22 cellular contexts compared by ENCODE assay signal in genomic region chr15:38878946-38879345, GRCh38.
DNase-seq lines count a peak whose midpoint lies in the region; ATAC-seq and TF ChIP-seq lines count a peak whose summit lies in the region.
"Had no signal": no experiment of that assay in that cellular context is flagged by ENCODE, and none has a peak within 500 bp of the region (broad histone marks: within the 10 kb centered on the region; RNA-seq: fewer than 3 reads in every experiment).

No MANE protein-coding gene starts in this region.

- dilution Hi-C loops in IMR-90 (cut with HindIII; ENCODE audit: low sequenced_read_pairs, unreplicated experiment), result no loop called here

- CTCF ChIA-PET in IMR-90 (lab: Yijun Ruan, JAX), result interaction anchor here (0.6 kb wide), 2 partner anchors 101 to 996 kb away, joined by 3 read pairs; no protein-coding TSS in a partner anchor
- CTCF ChIA-PET in GM10248 (lab: Yijun Ruan, JAX), result no interaction called here
- CTCF ChIA-PET in Calu3 (lab: Charles Lee), result no interaction called here

- peak overlapping the region; percentile 89 for H3K4ac ChIP-seq in IMR-90 (ENCODE audit: low read depth, low read length)

- peak overlapping the region; percentile 93 for H4K5ac ChIP-seq in IMR-90 (ENCODE audit: low read depth, low read length)

- H3K36me3 Mint-ChIP-seq in nephron (ENCODE audit: low read depth) (no peaks in the 10 kb centered on the region), Calu3 (ENCODE audit: insufficient read depth, unreplicated experiment) (no peaks in the 10 kb centered on the region)
- no peaks in the 10 kb centered on the region for H3K36me3 Mint-ChIP-seq in activated naive CD4-positive, alpha-beta T cell treated with anti-CD3 and anti-CD28 coated beads, Interleukin-2, amount 50 U/mL, for 72 hours
- H3K36me3 Mint-ChIP-seq: activated naive CD8-positive, alpha-beta T cell; brain; CD14-positive monocyte had no signal

- H3K27me3 ChIP-seq in IMR-90 (ENCODE audit: control insufficient read depth, insufficient read depth, low read length), result no peaks in the 10 kb centered on the region
- H3K27me3 ChIP-seq: gastrocnemius medialis, neutrophil, right atrium auricular region, SJSA1 had no signal

- H3K27ac ChIP-seq in IMR-90 (ENCODE audit: insufficient read depth, low read length), result peak overlapping the region; percentile 43; the same call in 1 of the 2 replicates
- peak overlapping the region; percentile 53 for H3K27ac ChIP-seq in VCaP
- H3K27ac ChIP-seq: neutrophil, SJSA1 had no signal

- no peak overlapping the region for H3K56ac ChIP-seq in IMR-90 (ENCODE audit: extremely low read depth, insufficient read depth, low read length)

- no peak overlapping the region for H3K4me2 ChIP-seq in IMR-90 (ENCODE audit: low read depth, low read length)
- H3K4me2 ChIP-seq: GM23338 had no signal

- TF ChIP-seq POLR2A in IMR-90 (IDR thresholded peaks at IDR 0.05; ENCODE audit: low read depth, low read length), result no peak

- peaks cover 40% of the 10 kb centered on the region for H3K4me1 Mint-ChIP-seq in nephron
- peaks cover 5% of the 10 kb centered on the region for H3K4me1 Mint-ChIP-seq in Calu3 (ENCODE audit: low read depth, unreplicated experiment)
- H3K4me1 Mint-ChIP-seq: CD14-positive monocyte, GM23338 had no signal

- peaks cover 0 to 4% of the 10 kb centered on the region in 2 experiments; a peak in 1 of 4 replicates for H3K79me1 ChIP-seq in IMR-90 (ENCODE audit: low read depth in 1 of 2, low read length in 2 of 2)

- H3K14ac ChIP-seq in IMR-90 (replicated peaks; ENCODE audit: low read depth, low read length), result peak overlapping the region; percentile 73

- in situ Hi-C loops in IMR-90 (cut with MboI; ENCODE audit: low sequenced_read_pairs), result no loop called here

- WGBS in IMR-90 (ENCODE audit: extremely low coverage in 2 of 2, insufficient read length in 1 of 2), 2 experiments, result no CpG with 5 or more reads among the region's 2 CpGs

- ATAC-seq in IMR-90 (ENCODE audit: low read depth), result no peak
- ATAC-seq in activated naive CD4-positive, alpha-beta T cell treated with anti-CD3 and anti-CD28 coated beads, Interleukin-2, amount 50 U/mL, for 72 hours, result no peak
- ATAC-seq: GM23338 had no signal

- H4K91ac ChIP-seq in IMR-90 (ENCODE audit: insufficient read depth, low read depth, low read length), result peak overlapping the region; percentile 47

- H3K9me3 Mint-ChIP-seq in nephron (peaks cover 7% of the 10 kb centered on the region), Calu3 (ENCODE audit: low read depth, unreplicated experiment) (no peaks in the 10 kb centered on the region)
- H3K9me3 Mint-ChIP-seq in activated naive CD4-positive, alpha-beta T cell treated with anti-CD3 and anti-CD28 coated beads, Interleukin-2, amount 50 U/mL, for 72 hours, result no peaks in the 10 kb centered on the region
- H3K9me3 Mint-ChIP-seq: T-helper 2 cell treated with Interferon-gamma antibody and Interleukin-4, amounts not matched to agents 5 μg/mL and 100 μg/mL, for 36 hours had no signal

- intact Hi-C loops in IMR-90 (cut with micrococcal nuclease) (no loop called here), Calu3 (cut with micrococcal nuclease; ENCODE audit: unreplicated experiment) (no loop called here)

- BruUV-seq in IMR-90 (replicated peaks; lab: Mats Ljungman, UMichigan), result no TSS peak
- no TSS peak for BruUV-seq in Calu3 (replicated peaks; lab: Mats Ljungman, UMichigan)

- H3K4me1 ChIP-seq in IMR-90 (ENCODE audit: control insufficient read depth, insufficient read depth, low read length), result peaks cover 24% of the 10 kb centered on the region
- H3K4me1 ChIP-seq: gastrocnemius medialis, right atrium auricular region had no signal

- H3K27ac Mint-ChIP-seq in nephron (peak overlapping the region; percentile 19 to 82 (median 38)), Calu3 (ENCODE audit: unreplicated experiment) (no peak overlapping the region)
- no peak overlapping the region for H3K27ac Mint-ChIP-seq in activated naive CD4-positive, alpha-beta T cell treated with anti-CD3 and anti-CD28 coated beads, Interleukin-2, amount 50 U/mL, for 72 hours
- H3K27ac Mint-ChIP-seq: activated naive CD8-positive, alpha-beta T cell; brain; CD14-positive monocyte; GM23338; IgD-negative memory B cell; T-helper 2 cell treated with Interferon-gamma antibody and Interleukin-4, amounts not matched to agents 5 μg/mL and 100 μg/mL, for 36 hours had no signal

- H3K9me3 ChIP-seq in IMR-90 (ENCODE audit: control insufficient read depth, insufficient read depth, low read length), result no peaks in the 10 kb centered on the region
- H3K9me3 ChIP-seq: gastrocnemius medialis, neutrophil, right atrium auricular region, SJSA1 had no signal

- peak overlapping the region; percentile 80 for H2BK120ac ChIP-seq in IMR-90 (ENCODE audit: low read depth, low read length)

- H3K4me3 Mint-ChIP-seq in nephron (no peak overlapping the region), Calu3 (ENCODE audit: low read depth, unreplicated experiment) (no peak overlapping the region)
- H3K4me3 Mint-ChIP-seq: activated naive CD8-positive, alpha-beta T cell; brain; CD14-positive monocyte; GM23338; IgD-negative memory B cell; T-helper 2 cell treated with Interferon-gamma antibody and Interleukin-4, amounts not matched to agents 5 μg/mL and 100 μg/mL, for 36 hours had no signal

- no peak overlapping the region for H3K9ac ChIP-seq in IMR-90 (ENCODE audit: low read depth, low read length)

- no peak for TF ChIP-seq RAD21 in IMR-90 (IDR thresholded peaks at IDR 0.05; ENCODE audit: low read length)

- peak overlapping the region; percentile 9 to 44; a peak in 3 of 4 replicates for H4K8ac ChIP-seq in IMR-90 (ENCODE audit: low read depth in 2 of 2, low read length in 2 of 2)

- H3K18ac ChIP-seq in IMR-90 (ENCODE audit: low read depth, low read length), result peak overlapping the region; percentile 10

- H2AK9ac ChIP-seq in IMR-90 (replicated peaks; ENCODE audit: low read depth, low read length, poor library complexity), result peak overlapping the region; percentile 19

- H2AFZ ChIP-seq in IMR-90 (replicated peaks; ENCODE audit: low read length, poor library complexity), result no peak overlapping the region

- H3K27me3 Mint-ChIP-seq in nephron (ENCODE audit: low read depth) (no peaks in the 10 kb centered on the region), Calu3 (ENCODE audit: unreplicated experiment) (no peaks in the 10 kb centered on the region)

- peak overlapping the region; percentile 9 for H2BK5ac ChIP-seq in IMR-90 (ENCODE audit: low read depth, low read length, poor library complexity, severe bottlenecking)

- POLR2A ChIA-PET in IMR-90 (lab: Charles Lee; ENCODE audit: unreplicated experiment) (no interaction called here), GM10248 (lab: Yijun Ruan, JAX) (no interaction called here)

- H3K9me1 ChIP-seq in IMR-90 (ENCODE audit: insufficient read depth, low read length), result peaks cover 24% of the 10 kb centered on the region

- no peak overlapping the region for H3K4me3 ChIP-seq in IMR-90 (ENCODE audit: insufficient read depth, low read depth, low read length)
- H3K4me3 ChIP-seq: gastrocnemius medialis, GM23338, right atrium auricular region, SJSA1 had no signal

- H2BK15ac ChIP-seq in IMR-90 (ENCODE audit: low read depth, low read length), result peak overlapping the region; percentile 91; the same call in 2 of the 3 replicates

- H2BK20ac ChIP-seq in IMR-90 (ENCODE audit: low read depth, low read length), result peak overlapping the region; percentile 81

- H3K36me3 ChIP-seq in IMR-90 (ENCODE audit: control insufficient read depth, insufficient read depth, low read length), result no peaks in the 10 kb centered on the region
- H3K36me3 ChIP-seq: gastrocnemius medialis, neutrophil, right atrium auricular region, SJSA1 had no signal

- DNase-seq in NCI-H1694 treated with DMSO at 0.1 percent for 48 hours (lab: John Stamatoyannopoulos, UW) (peak; percentile 11), NCI-H1694 (lab: John Stamatoyannopoulos, UW) (no peak), IMR-90 (no peak), GM10248 (ENCODE audit: extremely low spot score) (no peak), Calu3 (no peak)
- no peak for DNase-seq in activated naive CD4-positive, alpha-beta T cell treated with anti-CD3 and anti-CD28 coated beads, Interleukin-2, amount 50 U/mL, for 72 hours (ENCODE audit: low spot score in 2 of 2)
- DNase-seq: activated CD4-positive, CD25-positive, alpha-beta regulatory T cell; activated CD8-positive, alpha-beta memory T cell treated with anti-CD3 and anti-CD28 coated beads for 24 hours; gastrocnemius medialis; stimulated activated naive CD4-positive, alpha-beta T cell; trophoblast cell had no signal

- TF ChIP-seq CTCF in IMR-90 (conservative IDR thresholded peaks at IDR 0.05; ENCODE audit: low read depth, low read length) (no peak), VCaP (conservative IDR thresholded peaks at IDR 0.05) (no peak), nephron (IDR thresholded peaks at IDR 0.05; ENCODE audit: unreplicated experiment in 3 of 3) (no peak), GM10248 (IDR thresholded peaks at IDR 0.05; ENCODE audit: control extremely low read depth, extremely low read depth, low read depth, missing control alignments) (no peak), Calu3 (IDR thresholded peaks at IDR 0.05; ENCODE audit: unreplicated experiment) (no peak)

- H4K20me1 ChIP-seq in IMR-90 (ENCODE audit: insufficient read depth, low read length), result no peaks in the 10 kb centered on the region

- H2AK5ac ChIP-seq in IMR-90 (ENCODE audit: low read depth, low read length), result peak overlapping the region; percentile 83

- no peak overlapping the region; the same call in 1 of the 2 replicates for H3K23ac ChIP-seq in IMR-90 (ENCODE audit: low read depth, low read length)

TF ChIP-seq in IMR-90, 13 proteins besides CTCF, POLR2A, EP300 and RAD21 (continues in another document):
- TF ChIP-seq CHD1 (IDR thresholded peaks at IDR 0.05; ENCODE audit: low read depth, low read length) (no peak), FOS (IDR thresholded peaks at IDR 0.05; ENCODE audit: low read depth, low read length) (no peak)
- TF ChIP-seq, protein P1, sequence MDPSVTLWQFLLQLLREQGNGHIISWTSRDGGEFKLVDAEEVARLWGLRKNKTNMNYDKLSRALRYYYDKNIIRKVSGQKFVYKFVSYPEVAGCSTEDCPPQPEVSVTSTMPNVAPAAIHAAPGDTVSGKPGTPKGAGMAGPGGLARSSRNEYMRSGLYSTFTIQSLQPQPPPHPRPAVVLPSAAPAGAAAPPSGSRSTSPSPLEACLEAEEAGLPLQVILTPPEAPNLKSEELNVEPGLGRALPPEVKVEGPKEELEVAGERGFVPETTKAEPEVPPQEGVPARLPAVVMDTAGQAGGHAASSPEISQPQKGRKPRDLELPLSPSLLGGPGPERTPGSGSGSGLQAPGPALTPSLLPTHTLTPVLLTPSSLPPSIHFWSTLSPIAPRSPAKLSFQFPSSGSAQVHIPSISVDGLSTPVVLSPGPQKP (IDR thresholded peaks at IDR 0.05; ENCODE audit: borderline replicate concordance, low read depth, low read length), result no peak
- TF ChIP-seq, protein P2, sequence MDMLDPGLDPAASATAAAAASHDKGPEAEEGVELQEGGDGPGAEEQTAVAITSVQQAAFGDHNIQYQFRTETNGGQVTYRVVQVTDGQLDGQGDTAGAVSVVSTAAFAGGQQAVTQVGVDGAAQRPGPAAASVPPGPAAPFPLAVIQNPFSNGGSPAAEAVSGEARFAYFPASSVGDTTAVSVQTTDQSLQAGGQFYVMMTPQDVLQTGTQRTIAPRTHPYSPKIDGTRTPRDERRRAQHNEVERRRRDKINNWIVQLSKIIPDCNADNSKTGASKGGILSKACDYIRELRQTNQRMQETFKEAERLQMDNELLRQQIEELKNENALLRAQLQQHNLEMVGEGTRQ (IDR thresholded peaks at IDR 0.05; ENCODE audit: low read depth, low read length), result no peak

Comparison
In these comparisons a context has a peak if more than half of its experiments do, and no peak if none do; other contexts are left out.
1. H3K27ac Mint-ChIP-seq: peak in nephron (3 of 3); none in activated naive CD4-positive, alpha-beta T cell treated with anti-CD3 and anti-CD28 coated beads, Interleukin-2, amount 50 U/mL, for 72 hours (0 of 2) and Calu3 (single experiment).